In genomic region chr13:102012299-102013293, GRCh38 we compare ENCODE assay signal across 24 cellular contexts.
DNase-seq lines count a peak whose midpoint lies in the region; ATAC-seq and TF ChIP-seq lines count a peak whose summit lies in the region.
"Had no signal": no experiment of that assay in that cellular context is flagged by ENCODE, and none has a peak within 500 bp of the region (broad histone marks: within the 10 kb centered on the region; RNA-seq: fewer than 3 reads in every experiment).

No MANE protein-coding gene starts in this region.

- no peaks in the 10 kb centered on the region for H3K36me3 ChIP-seq in gastrocnemius medialis
- H3K36me3 ChIP-seq: BLaER1 treated with 17β-estradiol and CSF1 and Interleukin-3, amounts not matched to agents 10 nM and 100 nM had no signal

- H3K4me1 Mint-ChIP-seq in chondrocyte (ENCODE audit: low read depth), result no peaks in the 10 kb centered on the region
- H3K4me1 Mint-ChIP-seq: immature natural killer cell had no signal

- H3K36me3 Mint-ChIP-seq in chondrocyte (ENCODE audit: low read depth), result no peaks in the 10 kb centered on the region

- peak overlapping the region in 1 of 4 donors; percentile 2 for H3K4me3 ChIP-seq in gastrocnemius medialis
- H3K4me3 ChIP-seq: BLaER1 treated with 17β-estradiol and CSF1 and Interleukin-3, amounts not matched to agents 10 nM and 100 nM; hepatocyte; skin epidermis had no signal

- no peaks in the 10 kb centered on the region for H3K27me3 ChIP-seq in gastrocnemius medialis
- H3K27me3 ChIP-seq: BLaER1 treated with 17β-estradiol and CSF1 and Interleukin-3, amounts not matched to agents 10 nM and 100 nM; hepatocyte had no signal

- TF ChIP-seq CTCF in gastrocnemius medialis (IDR thresholded peaks at IDR 0.05 in 4 of 5, conservative IDR thresholded peaks at IDR 0.05 in 1 of 5) (no peak), chondrocyte (IDR thresholded peaks at IDR 0.05) (no peak)

- intact Hi-C loops in left ventricle myocardium superior (cut with micrococcal nuclease), result no loop called here
- intact Hi-C loops in gastrocnemius medialis (cut with DNase I; ENCODE audit: low total_unique reads), result loop anchor here (5.0 to 10.0 kb wide), 2 partner anchors 75 to 382 kb away; no protein-coding TSS in a partner anchor

- peaks cover 20 to 29% of the 10 kb centered on the region in 2 donors for H3K4me1 ChIP-seq in gastrocnemius medialis
- H3K4me1 ChIP-seq: BLaER1 treated with 17β-estradiol and CSF1 and Interleukin-3, amounts not matched to agents 10 nM and 100 nM had no signal

- in situ Hi-C loops in G401 (cut with HindIII; ENCODE audit: low sequenced_read_pairs), result no loop called here
- in situ Hi-C loops in gastrocnemius medialis (cut with MboI; ENCODE audit: low sequenced_read_pairs in 4 of 4), result no loop called here

- H3K4me3 Mint-ChIP-seq in chondrocyte (ENCODE audit: unreplicated experiment), result no peak overlapping the region
- H3K4me3 Mint-ChIP-seq: activated T-helper 1 cell treated with anti-CD3 and anti-CD28 coated beads, Interleukin-12 subunit alpha, Interleukin-12 subunit beta, Interleukin-2, Interleukin-4 antibody, amounts not matched to agents 30 ng/mL and 10 ng/mL and 1 ng/mL, durations not matched to agents 14 hours and 24 hours and 36 hours; immature natural killer cell; WTC11 had no signal

- ATAC-seq in left ventricle myocardium superior (peak; percentile 98), gastrocnemius medialis (peak; percentile 95 to 98)
- ATAC-seq: WTC11 had no signal

- H3K27ac ChIP-seq in gastrocnemius medialis, result peak overlapping the region; percentile 75 to 84 (median 78)
- H3K27ac ChIP-seq: BLaER1 treated with 17β-estradiol and CSF1 and Interleukin-3, amounts not matched to agents 10 nM and 100 nM; epithelial cell of prostate; hepatocyte had no signal

- no peaks in the 10 kb centered on the region for H3K9me3 ChIP-seq in gastrocnemius medialis

- peaks cover 11% of the 10 kb centered on the region for H3K9me3 Mint-ChIP-seq in chondrocyte (ENCODE audit: low read depth)

- no peak overlapping the region for H3K27ac Mint-ChIP-seq in chondrocyte (ENCODE audit: unreplicated experiment)
- H3K27ac Mint-ChIP-seq: activated T-helper 1 cell treated with anti-CD3 and anti-CD28 coated beads, Interleukin-12 subunit alpha, Interleukin-12 subunit beta, Interleukin-2, Interleukin-4 antibody, amounts not matched to agents 30 ng/mL and 10 ng/mL and 1 ng/mL, durations not matched to agents 14 hours and 24 hours and 36 hours; immature natural killer cell; WTC11 had no signal

- H3K27me3 Mint-ChIP-seq in chondrocyte (ENCODE audit: low read depth), result peaks cover 26% of the 10 kb centered on the region

- TF ChIP-seq POLR2A in gastrocnemius medialis (IDR thresholded peaks at IDR 0.05), result peak in 1 of 2 donors; percentile 48

- DNase-seq in G401 (ENCODE audit: low spot score), result peak; percentile 92
- peak; percentile 28 to 69 for DNase-seq in cerebellar nuclear complex (lab: John Stamatoyannopoulos, UW)
- peak; percentile 44 for DNase-seq in left ventricle myocardium superior
- DNase-seq in gastrocnemius medialis, result peak; percentile 19 to 59
- no peak for DNase-seq in chondrocyte (ENCODE audit: low spot score)
- DNase-seq in ureter (ENCODE audit: low spot score), result no peak
- no peak for DNase-seq in germinal center (ENCODE audit: low spot score)
- no peak for DNase-seq in activated effector memory CD4-positive, alpha-beta T cell treated with Interleukin-2 at 50 U/mL for 16 hours
- DNase-seq: activated naive CD4-positive, alpha-beta T cell treated with anti-CD3 and anti-CD28 coated beads, Interleukin-2, amount 50 U/mL, for 16 hours; COR-L47; DMS79 treated with DMSO at 0.1 percent for 48 hours; H7; immature natural killer cell; NCI-H2029; NCI-H446 treated with DMSO at 0.1 percent for 48 hours; SIG-M5; SW 1271; T1000 had no signal

Comparison
In these comparisons a context has a peak if more than half of its experiments do, and no peak if none do; other contexts are left out.
1. DNase-seq: peak in G401 (single experiment), cerebellar nuclear complex (2 of 2), left ventricle myocardium superior (single experiment) and gastrocnemius medialis (2 of 2); none in chondrocyte (single experiment), ureter (single experiment), germinal center (single experiment) and activated effector memory CD4-positive, alpha-beta T cell treated with Interleukin-2 at 50 U/mL for 16 hours (single experiment).